21 cellular contexts compared by ENCODE assay signal in genomic region chr16:89572478-89573205, GRCh38. TPM values are rescaled to one million over a fixed set of nuclear protein-coding genes. Genes with fewer than 3 reads are reported as not detected.
A peak's percentile ranks its signal among the peaks of the same experiment; 100 is the strongest.
DNase-seq lines count a peak whose midpoint lies in the region; ATAC-seq and TF ChIP-seq lines count a peak whose summit lies in the region.
"Had no signal": no experiment of that assay in that cellular context is flagged by ENCODE, and none has a peak within 500 bp of the region (broad histone marks: within the 10 kb centered on the region; RNA-seq: fewer than 3 reads in every experiment).

No MANE protein-coding gene starts in this region.

- no peaks in the 10 kb centered on the region for H3K36me3 Mint-ChIP-seq in CD4-positive, alpha-beta T cell (ENCODE audit: low read depth)
- H3K36me3 Mint-ChIP-seq in memory B cell = peaks cover 2% of the 10 kb centered on the region

- H3K27me3 ChIP-seq in CD4-positive, alpha-beta T cell (ENCODE audit: control insufficient read depth, insufficient read depth, low read length) = peaks cover 14% of the 10 kb centered on the region

- H3K27ac ChIP-seq in 22Rv1 (peak overlapping the region; percentile 36), VCaP (peak overlapping the region; percentile 42)
- no peak overlapping the region for H3K27ac ChIP-seq in CD4-positive, alpha-beta T cell (ENCODE audit: low read depth, low read length)
- H3K27ac ChIP-seq: WERI-Rb-1 had no signal

- POLR2A ChIA-PET in CD4-positive, alpha-beta T cell (lab: Charles Lee) = interaction anchor here (0.8 kb wide), 1 partner anchor 11 kb away, joined by 4 read pairs; no protein-coding TSS in a partner anchor

- no peak overlapping the region for H3K4me3 Mint-ChIP-seq in CD4-positive, alpha-beta T cell
- no peak overlapping the region for H3K4me3 Mint-ChIP-seq in memory B cell

- no peaks in the 10 kb centered on the region for H3K9me3 Mint-ChIP-seq in CD4-positive, alpha-beta T cell
- no peaks in the 10 kb centered on the region for H3K9me3 Mint-ChIP-seq in memory B cell
- H3K9me3 Mint-ChIP-seq: activated T-helper 2 cell treated with anti-CD3 and anti-CD28 coated beads, Interferon-gamma antibody, Interleukin-2, Interleukin-4, amounts not matched to agents 10 μg/mL and 5 μg/mL and 100 μg/mL, durations not matched to agents 14 hours and 24 hours and 36 hours had no signal

- H3K4me1 Mint-ChIP-seq in CD4-positive, alpha-beta T cell (ENCODE audit: low read depth) = peaks cover 18% of the 10 kb centered on the region
- H3K4me1 Mint-ChIP-seq in memory B cell = peaks cover 8% of the 10 kb centered on the region

- H3K9me3 ChIP-seq in CD4-positive, alpha-beta T cell (ENCODE audit: control insufficient read depth, low read length) = no peaks in the 10 kb centered on the region

- peak overlapping the region; percentile 25 for H3K27ac Mint-ChIP-seq in CD4-positive, alpha-beta T cell
- H3K27ac Mint-ChIP-seq in memory B cell = no peak overlapping the region
- H3K27ac Mint-ChIP-seq: activated T-helper 2 cell treated with anti-CD3 and anti-CD28 coated beads, Interferon-gamma antibody, Interleukin-2, Interleukin-4, amounts not matched to agents 10 μg/mL and 5 μg/mL and 100 μg/mL, durations not matched to agents 14 hours and 24 hours and 36 hours had no signal

- no peak for ATAC-seq in CD4-positive, alpha-beta T cell (ENCODE audit: poor library complexity)
- peak; percentile 5 for ATAC-seq in memory B cell (ENCODE audit: low read depth)
- ATAC-seq: esophagus mucosa had no signal

- H3K27me3 Mint-ChIP-seq in CD4-positive, alpha-beta T cell = peaks cover 20% of the 10 kb centered on the region
- H3K27me3 Mint-ChIP-seq in memory B cell = peaks cover 9% of the 10 kb centered on the region

- DNase-seq in CD4-positive, alpha-beta T cell = no peak
- DNase-seq in memory B cell (ENCODE audit: low spot score in 2 of 2) (no peak), T-helper 9 cell (no peak), activated gamma-delta T cell treated with Interleukin-2 at 50 U/mL for 16 hours (no peak), activated gamma-delta T cell (lab: John Stamatoyannopoulos, UW) (no peak), NCI-H524 (lab: John Stamatoyannopoulos, UW) (no peak)
- DNase-seq: central memory CD4-positive, alpha-beta T cell; COR-L47; NCI-H1105; NCI-H2107; NCI-H524 treated with DMSO at 0.1 percent for 48 hours; nucleus accumbens; SHP77; WERI-Rb-1 had no signal

- CTCF ChIA-PET in CD4-positive, alpha-beta T cell (lab: Charles Lee) = no interaction called here

- intact Hi-C loops in CD4-positive, alpha-beta T cell (cut with DNase I, micrococcal nuclease) = loop anchor here in 1 of 2 experiments (10.0 kb wide), 1 partner anchor 292 kb away; no protein-coding TSS in a partner anchor

- no peak for TF ChIP-seq CTCF in 22Rv1 (IDR thresholded peaks at IDR 0.05)
- TF ChIP-seq CTCF in CD4-positive, alpha-beta T cell (IDR thresholded peaks at IDR 0.05) = no peak
- TF ChIP-seq CTCF in VCaP (conservative IDR thresholded peaks at IDR 0.05) = no peak

RNA-seq across cellular contexts. Expression of gene CPNE7, which starts 2.9 kb away (rescaled TPM):
- 1 to 10 TPM; 1.0 to 1.3 TPM for total RNA-seq in CD4-positive, alpha-beta T cell

RNA-seq across cellular contexts. Expression of gene RPL13, which starts 12.2 kb away (rescaled TPM):
- 1,000 to 10,000 TPM; 4,971 to 5,051 TPM for total RNA-seq in CD4-positive, alpha-beta T cell

RNA-seq across cellular contexts. Expression of gene DPEP1, which starts 40.8 kb away (rescaled TPM):
- total RNA-seq in CD4-positive, alpha-beta T cell = not detected
- total RNA-seq: activated T-helper 2 cell treated with anti-CD3 and anti-CD28 coated beads, Interferon-gamma antibody, Interleukin-2, Interleukin-4, amounts not matched to agents 10 μg/mL and 5 μg/mL and 100 μg/mL, durations not matched to agents 14 hours and 24 hours and 36 hours; Daoy; esophagus mucosa; mononuclear cell; T-helper 1 cell treated with Interleukin-12 subunit alpha and Interleukin-12 subunit beta and Interleukin-4 antibody, amounts not matched to agents 30 ng/mL and 1 ng/mL, for 36 hours had no signal
